Comparison of ENCODE assay signal across 33 cellular contexts in the genomic region with DNA sequence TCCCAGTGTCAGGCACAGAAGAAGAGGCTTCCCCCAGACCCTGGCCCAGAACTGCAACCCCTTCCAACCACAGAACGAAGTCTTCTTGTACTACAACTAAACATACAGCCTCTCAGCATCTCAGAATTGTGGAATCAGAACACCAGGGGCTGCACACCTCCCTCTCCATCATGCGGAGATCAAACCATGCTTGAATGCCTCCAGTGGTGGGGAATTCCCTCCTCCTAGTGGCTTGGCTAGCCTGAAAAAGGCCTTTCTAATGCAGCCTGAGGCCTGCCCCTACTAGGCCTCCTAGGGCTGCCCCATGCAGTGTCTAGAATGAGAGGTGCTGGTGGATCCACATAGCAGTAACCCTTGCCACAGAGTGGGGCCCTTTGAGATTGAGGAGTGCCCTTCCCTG.
"Had no signal": no experiment of that assay in that cellular context is flagged by ENCODE, and none has a peak within 500 bp of the region (broad histone marks: within the 10 kb centered on the region; RNA-seq: fewer than 3 reads in every experiment).

No MANE protein-coding gene starts in this region.

- H3K27me3 ChIP-seq: ascending aorta, brain microvascular endothelial cell had no signal

- H3K9me3 Mint-ChIP-seq: activated naive CD4-positive, alpha-beta T cell treated with anti-CD3 and anti-CD28 coated beads, Interleukin-2, amount 50 U/mL, for 24 hours had no signal

- H3K27ac Mint-ChIP-seq: activated B cell treated with CpG ODN at 0.5 μM for 24 hours; activated CD8-positive, alpha-beta T cell treated with anti-CD3 and anti-CD28 coated beads for 36 hours; activated naive CD4-positive, alpha-beta T cell treated with anti-CD3 and anti-CD28 coated beads for 36 hours; activated naive CD4-positive, alpha-beta T cell treated with anti-CD3 and anti-CD28 coated beads, Interleukin-2, amount 50 U/mL, for 24 hours; activated naive CD8-positive, alpha-beta T cell treated with anti-CD3 and anti-CD28 coated beads for 36 hours; activated T-helper 17 cell treated with anti-CD3 and anti-CD28 coated beads, Interleukin-2, amount 50 U/mL, for 72 hours; dendritic cell treated with granulocyte-macrophage colony-stimulating factor and Interleukin-4, amounts not matched to agents 40 ng/mL and 50 ng/mL, for 4 days; endodermal cell; T-helper 17 cell; T-helper 2 cell treated with Interferon-gamma antibody and Interleukin-4, amounts not matched to agents 5 μg/mL and 100 μg/mL, for 36 hours had no signal

- H3K9me3 ChIP-seq: ascending aorta, gastrocnemius medialis had no signal

- H3K27ac ChIP-seq: ascending aorta, brain microvascular endothelial cell, coronary artery, dorsolateral prefrontal cortex, esophagus muscularis mucosa, foreskin keratinocyte, gastrocnemius medialis, heart left ventricle, WERI-Rb-1 had no signal

- H3K4me3 Mint-ChIP-seq: activated B cell treated with CpG ODN at 0.5 μM for 24 hours; activated CD8-positive, alpha-beta T cell treated with anti-CD3 and anti-CD28 coated beads for 36 hours; activated naive CD4-positive, alpha-beta T cell treated with anti-CD3 and anti-CD28 coated beads for 36 hours; activated naive CD4-positive, alpha-beta T cell treated with anti-CD3 and anti-CD28 coated beads, Interleukin-2, amount 50 U/mL, for 24 hours; activated naive CD8-positive, alpha-beta T cell treated with anti-CD3 and anti-CD28 coated beads for 36 hours; activated T-cell treated with anti-CD3 and anti-CD28 coated beads, Interleukin-2, amount 50 U/mL, for 4 hours; activated T-helper 17 cell treated with anti-CD3 and anti-CD28 coated beads, Interleukin-2, amount 50 U/mL, for 72 hours; central memory CD8-positive, alpha-beta T cell; dendritic cell treated with granulocyte-macrophage colony-stimulating factor and Interleukin-4, amounts not matched to agents 40 ng/mL and 50 ng/mL, for 4 days; endodermal cell; T-helper 17 cell; T-helper 2 cell treated with Interferon-gamma antibody and Interleukin-4, amounts not matched to agents 5 μg/mL and 100 μg/mL, for 36 hours had no signal

- H3K4me1 Mint-ChIP-seq: activated naive CD4-positive, alpha-beta T cell treated with anti-CD3 and anti-CD28 coated beads, Interleukin-2, amount 50 U/mL, for 24 hours; activated naive CD8-positive, alpha-beta T cell treated with anti-CD3 and anti-CD28 coated beads for 36 hours; activated T-helper 17 cell treated with anti-CD3 and anti-CD28 coated beads, Interleukin-2, amount 50 U/mL, for 72 hours; central memory CD8-positive, alpha-beta T cell; endodermal cell had no signal

- ATAC-seq: activated CD4-positive, CD25-positive, alpha-beta regulatory T cell treated with anti-CD3 and anti-CD28 coated beads, Interleukin-2, amount 50 U/mL, for 24 hours; activated CD8-positive, alpha-beta T cell treated with anti-CD3 and anti-CD28 coated beads for 36 hours; activated T-cell treated with anti-CD3 and anti-CD28 coated beads, Interleukin-2, amount 50 U/mL, for 4 hours; activated T-helper 17 cell treated with anti-CD3 and anti-CD28 coated beads, Interleukin-2, amount 50 U/mL, for 72 hours; foreskin keratinocyte; gastrocnemius medialis; heart left ventricle; T-helper 17 cell had no signal

- H3K4me3 ChIP-seq: ascending aorta, coronary artery, dorsolateral prefrontal cortex, esophagus muscularis mucosa, gastrocnemius medialis, heart left ventricle had no signal

- H3K36me3 ChIP-seq: ascending aorta, brain microvascular endothelial cell, esophagus muscularis mucosa, gastrocnemius medialis, heart left ventricle, WERI-Rb-1 had no signal

- H3K36me3 Mint-ChIP-seq: activated naive CD4-positive, alpha-beta T cell treated with anti-CD3 and anti-CD28 coated beads, Interleukin-2, amount 50 U/mL, for 24 hours; activated naive CD8-positive, alpha-beta T cell treated with anti-CD3 and anti-CD28 coated beads for 36 hours had no signal

- H3K4me1 ChIP-seq: ascending aorta had no signal

- DNase-seq: activated B cell treated with CpG ODN at 0.5 μM for 24 hours; activated CD4-positive, alpha-beta T cell treated with anti-CD3 and anti-CD28 coated beads for 48 hours; activated CD4-positive, alpha-beta T cell treated with anti-CD3 and anti-CD28 coated beads, Interleukin-2, amount 50 U/mL, for 1 hour; activated CD4-positive, alpha-beta T cell treated with anti-CD3 and anti-CD28 coated beads, Interleukin-2, amount 50 U/mL, for 48 hours; activated CD8-positive, alpha-beta memory T cell treated with anti-CD3 and anti-CD28 coated beads for 24 hours; activated CD8-positive, alpha-beta T cell treated with anti-CD3 and anti-CD28 coated beads for 36 hours; activated effector memory CD4-positive, alpha-beta T cell treated with Interleukin-2 at 50 U/mL for 16 hours; activated gamma-delta T cell treated with Interleukin-2 at 50 U/mL for 16 hours; activated naive CD4-positive, alpha-beta T cell treated with anti-CD3 and anti-CD28 coated beads for 36 hours; activated naive CD8-positive, alpha-beta T cell treated with anti-CD3 and anti-CD28 coated beads for 36 hours; activated T-cell treated with anti-CD3 and anti-CD28 coated beads, Interleukin-2, amount 50 U/mL, for 4 hours; brain microvascular endothelial cell; dorsolateral prefrontal cortex; effector memory CD4-positive, alpha-beta T cell; endodermal cell; erythroblast; foreskin keratinocyte; gastrocnemius medialis; glutamatergic neuron; heart left ventricle; T-helper 1 cell; T-helper 17 cell; T1000; WERI-Rb-1 had no signal

- H3K27me3 Mint-ChIP-seq: activated naive CD4-positive, alpha-beta T cell treated with anti-CD3 and anti-CD28 coated beads, Interleukin-2, amount 50 U/mL, for 24 hours; activated naive CD8-positive, alpha-beta T cell treated with anti-CD3 and anti-CD28 coated beads for 36 hours had no signal
